ENCODE assay signal across 1 cellular context in genomic region chr2:127175821-127176354, GRCh38.
TF ChIP-seq lines count a peak whose summit lies in the region.

No MANE protein-coding gene starts in this region.

TF ChIP-seq in GM23338, 12 proteins besides CTCF, POLR2A, EP300 and RAD21 (continued from another document):
- TF ChIP-seq, protein P1, sequence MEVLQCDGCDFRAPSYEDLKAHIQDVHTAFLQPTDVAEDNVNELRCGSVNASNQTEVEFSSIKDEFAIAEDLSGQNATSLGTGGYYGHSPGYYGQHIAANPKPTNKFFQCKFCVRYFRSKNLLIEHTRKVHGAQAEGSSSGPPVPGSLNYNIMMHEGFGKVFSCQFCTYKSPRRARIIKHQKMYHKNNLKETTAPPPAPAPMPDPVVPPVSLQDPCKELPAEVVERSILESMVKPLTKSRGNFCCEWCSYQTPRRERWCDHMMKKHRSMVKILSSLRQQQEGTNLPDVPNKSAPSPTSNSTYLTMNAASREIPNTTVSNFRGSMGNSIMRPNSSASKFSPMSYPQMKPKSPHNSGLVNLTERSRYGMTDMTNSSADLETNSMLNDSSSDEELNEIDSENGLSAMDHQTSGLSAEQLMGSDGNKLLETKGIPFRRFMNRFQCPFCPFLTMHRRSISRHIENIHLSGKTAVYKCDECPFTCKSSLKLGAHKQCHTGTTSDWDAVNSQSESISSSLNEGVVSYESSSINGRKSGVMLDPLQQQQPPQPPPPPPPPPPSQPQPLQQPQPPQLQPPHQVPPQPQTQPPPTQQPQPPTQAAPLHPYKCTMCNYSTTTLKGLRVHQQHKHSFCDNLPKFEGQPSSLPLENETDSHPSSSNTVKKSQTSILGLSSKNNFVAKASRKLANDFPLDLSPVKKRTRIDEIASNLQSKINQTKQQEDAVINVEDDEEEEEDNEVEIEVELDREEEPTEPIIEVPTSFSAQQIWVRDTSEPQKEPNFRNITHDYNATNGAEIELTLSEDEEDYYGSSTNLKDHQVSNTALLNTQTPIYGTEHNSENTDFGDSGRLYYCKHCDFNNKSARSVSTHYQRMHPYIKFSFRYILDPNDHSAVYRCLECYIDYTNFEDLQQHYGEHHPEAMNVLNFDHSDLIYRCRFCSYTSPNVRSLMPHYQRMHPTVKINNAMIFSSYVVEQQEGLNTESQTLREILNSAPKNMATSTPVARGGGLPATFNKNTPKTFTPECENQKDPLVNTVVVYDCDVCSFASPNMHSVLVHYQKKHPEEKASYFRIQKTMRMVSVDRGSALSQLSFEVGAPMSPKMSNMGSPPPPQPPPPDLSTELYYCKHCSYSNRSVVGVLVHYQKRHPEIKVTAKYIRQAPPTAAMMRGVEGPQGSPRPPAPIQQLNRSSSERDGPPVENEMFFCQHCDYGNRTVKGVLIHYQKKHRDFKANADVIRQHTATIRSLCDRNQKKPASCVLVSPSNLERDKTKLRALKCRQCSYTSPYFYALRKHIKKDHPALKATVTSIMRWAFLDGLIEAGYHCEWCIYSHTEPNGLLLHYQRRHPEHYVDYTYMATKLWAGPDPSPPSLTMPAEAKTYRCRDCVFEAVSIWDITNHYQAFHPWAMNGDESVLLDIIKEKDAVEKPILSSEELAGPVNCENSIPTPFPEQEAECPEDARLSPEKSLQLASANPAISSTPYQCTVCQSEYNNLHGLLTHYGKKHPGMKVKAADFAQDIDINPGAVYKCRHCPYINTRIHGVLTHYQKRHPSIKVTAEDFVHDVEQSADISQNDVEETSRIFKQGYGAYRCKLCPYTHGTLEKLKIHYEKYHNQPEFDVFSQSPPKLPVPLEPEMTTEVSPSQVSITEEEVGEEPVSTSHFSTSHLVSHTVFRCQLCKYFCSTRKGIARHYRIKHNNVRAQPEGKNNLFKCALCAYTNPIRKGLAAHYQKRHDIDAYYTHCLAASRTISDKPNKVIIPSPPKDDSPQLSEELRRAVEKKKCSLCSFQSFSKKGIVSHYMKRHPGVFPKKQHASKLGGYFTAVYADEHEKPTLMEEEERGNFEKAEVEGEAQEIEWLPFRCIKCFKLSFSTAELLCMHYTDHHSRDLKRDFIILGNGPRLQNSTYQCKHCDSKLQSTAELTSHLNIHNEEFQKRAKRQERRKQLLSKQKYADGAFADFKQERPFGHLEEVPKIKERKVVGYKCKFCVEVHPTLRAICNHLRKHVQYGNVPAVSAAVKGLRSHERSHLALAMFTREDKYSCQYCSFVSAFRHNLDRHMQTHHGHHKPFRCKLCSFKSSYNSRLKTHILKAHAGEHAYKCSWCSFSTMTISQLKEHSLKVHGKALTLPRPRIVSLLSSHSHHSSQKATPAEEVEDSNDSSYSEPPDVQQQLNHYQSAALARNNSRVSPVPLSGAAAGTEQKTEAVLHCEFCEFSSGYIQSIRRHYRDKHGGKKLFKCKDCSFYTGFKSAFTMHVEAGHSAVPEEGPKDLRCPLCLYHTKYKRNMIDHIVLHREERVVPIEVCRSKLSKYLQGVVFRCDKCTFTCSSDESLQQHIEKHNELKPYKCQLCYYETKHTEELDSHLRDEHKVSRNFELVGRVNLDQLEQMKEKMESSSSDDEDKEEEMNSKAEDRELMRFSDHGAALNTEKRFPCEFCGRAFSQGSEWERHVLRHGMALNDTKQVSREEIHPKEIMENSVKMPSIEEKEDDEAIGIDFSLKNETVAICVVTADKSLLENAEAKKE (CRISPR knock-in tag; IDR thresholded peaks at IDR 0.05), result no peak
- TF ChIP-seq, protein P2, sequence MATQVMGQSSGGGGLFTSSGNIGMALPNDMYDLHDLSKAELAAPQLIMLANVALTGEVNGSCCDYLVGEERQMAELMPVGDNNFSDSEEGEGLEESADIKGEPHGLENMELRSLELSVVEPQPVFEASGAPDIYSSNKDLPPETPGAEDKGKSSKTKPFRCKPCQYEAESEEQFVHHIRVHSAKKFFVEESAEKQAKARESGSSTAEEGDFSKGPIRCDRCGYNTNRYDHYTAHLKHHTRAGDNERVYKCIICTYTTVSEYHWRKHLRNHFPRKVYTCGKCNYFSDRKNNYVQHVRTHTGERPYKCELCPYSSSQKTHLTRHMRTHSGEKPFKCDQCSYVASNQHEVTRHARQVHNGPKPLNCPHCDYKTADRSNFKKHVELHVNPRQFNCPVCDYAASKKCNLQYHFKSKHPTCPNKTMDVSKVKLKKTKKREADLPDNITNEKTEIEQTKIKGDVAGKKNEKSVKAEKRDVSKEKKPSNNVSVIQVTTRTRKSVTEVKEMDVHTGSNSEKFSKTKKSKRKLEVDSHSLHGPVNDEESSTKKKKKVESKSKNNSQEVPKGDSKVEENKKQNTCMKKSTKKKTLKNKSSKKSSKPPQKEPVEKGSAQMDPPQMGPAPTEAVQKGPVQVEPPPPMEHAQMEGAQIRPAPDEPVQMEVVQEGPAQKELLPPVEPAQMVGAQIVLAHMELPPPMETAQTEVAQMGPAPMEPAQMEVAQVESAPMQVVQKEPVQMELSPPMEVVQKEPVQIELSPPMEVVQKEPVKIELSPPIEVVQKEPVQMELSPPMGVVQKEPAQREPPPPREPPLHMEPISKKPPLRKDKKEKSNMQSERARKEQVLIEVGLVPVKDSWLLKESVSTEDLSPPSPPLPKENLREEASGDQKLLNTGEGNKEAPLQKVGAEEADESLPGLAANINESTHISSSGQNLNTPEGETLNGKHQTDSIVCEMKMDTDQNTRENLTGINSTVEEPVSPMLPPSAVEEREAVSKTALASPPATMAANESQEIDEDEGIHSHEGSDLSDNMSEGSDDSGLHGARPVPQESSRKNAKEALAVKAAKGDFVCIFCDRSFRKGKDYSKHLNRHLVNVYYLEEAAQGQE (IDR thresholded peaks at IDR 0.05; ENCODE audit: unreplicated experiment), result no peak
